29 cellular contexts compared by ENCODE assay signal in the genomic region with DNA sequence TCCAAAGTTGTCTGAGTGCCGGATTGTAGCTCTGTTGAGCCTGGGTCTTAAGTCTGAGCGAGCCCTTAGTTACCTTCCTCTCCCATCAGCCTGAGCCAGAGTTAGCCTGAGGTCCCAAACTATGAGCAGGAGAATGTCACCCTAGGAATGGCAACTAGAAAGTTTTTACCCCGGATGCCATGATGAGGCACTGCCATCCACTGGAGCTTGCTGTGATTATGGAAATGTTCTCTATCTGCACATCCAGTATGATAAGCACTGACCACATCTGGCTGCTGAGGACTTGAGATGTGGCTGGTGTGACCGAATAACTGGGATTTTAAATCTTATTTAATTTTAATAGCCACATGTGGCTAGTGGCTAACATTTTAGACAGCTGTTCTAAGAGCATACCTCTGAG.
"Had no signal": no experiment of that assay in that cellular context is flagged by ENCODE, and none has a peak within 500 bp of the region (broad histone marks: within the 10 kb centered on the region; RNA-seq: fewer than 3 reads in every experiment).

No MANE protein-coding gene starts in this region.

- H3K4me1 ChIP-seq: adrenal gland, body of pancreas, esophagus squamous epithelium, gastroesophageal sphincter had no signal

- H3K27me3 Mint-ChIP-seq: activated CD4-positive, alpha-beta T cell treated with anti-CD3 and anti-CD28 coated beads, Interleukin-2, amount 10 ng/mL, durations not matched to agents 24 days and 14 days; activated CD8-positive, alpha-beta memory T cell treated with anti-CD3 and anti-CD28 coated beads, Interleukin-2, amount 10 ng/mL, durations not matched to agents 7 days and 5 days; activated naive CD8-positive, alpha-beta T cell treated with anti-CD3 and anti-CD28 coated beads for 36 hours; activated naive CD8-positive, alpha-beta T cell treated with anti-CD3 and anti-CD28 coated beads, Interleukin-2, amount 50 U/mL, for 24 hours had no signal

- H3K9me3 Mint-ChIP-seq: activated CD4-positive, alpha-beta memory T cell treated with anti-CD3 and anti-CD28 coated beads for 36 hours; activated CD4-positive, alpha-beta T cell treated with anti-CD3 and anti-CD28 coated beads, Interleukin-2, amount 10 ng/mL, durations not matched to agents 24 days and 14 days; activated naive CD4-positive, alpha-beta T cell treated with anti-CD3 and anti-CD28 coated beads for 36 hours; activated naive CD4-positive, alpha-beta T cell treated with anti-CD3 and anti-CD28 coated beads, Interleukin-2, amount 50 U/mL, for 24 hours; activated naive CD8-positive, alpha-beta T cell treated with anti-CD3 and anti-CD28 coated beads, Interleukin-2, amount 50 U/mL, for 24 hours; activated T-helper 1 cell treated with anti-CD3 and anti-CD28 coated beads, Interleukin-12 subunit alpha, Interleukin-12 subunit beta, Interleukin-2, Interleukin-4 antibody, amounts not matched to agents 30 ng/mL and 10 ng/mL and 1 ng/mL, durations not matched to agents 14 hours and 24 hours and 36 hours had no signal

- H3K9me3 ChIP-seq: adrenal gland, body of pancreas, esophagus squamous epithelium, gastroesophageal sphincter had no signal

- H3K36me3 Mint-ChIP-seq: activated CD4-positive, alpha-beta memory T cell treated with anti-CD3 and anti-CD28 coated beads for 36 hours; activated CD8-positive, alpha-beta memory T cell treated with anti-CD3 and anti-CD28 coated beads, Interleukin-2, amount 10 ng/mL, durations not matched to agents 7 days and 5 days; activated naive CD4-positive, alpha-beta T cell treated with anti-CD3 and anti-CD28 coated beads, Interleukin-2, amount 50 U/mL, for 24 hours; activated naive CD8-positive, alpha-beta T cell treated with anti-CD3 and anti-CD28 coated beads for 36 hours had no signal

- H3K27me3 ChIP-seq: adrenal gland, body of pancreas, esophagus squamous epithelium had no signal

- H3K27ac ChIP-seq: adrenal gland, body of pancreas, epithelial cell of prostate, esophagus squamous epithelium, gastroesophageal sphincter had no signal

- H3K27ac Mint-ChIP-seq: activated CD4-positive, alpha-beta memory T cell treated with anti-CD3 and anti-CD28 coated beads for 36 hours; activated CD4-positive, alpha-beta T cell treated with anti-CD3 and anti-CD28 coated beads for 36 hours; activated CD4-positive, alpha-beta T cell treated with anti-CD3 and anti-CD28 coated beads, Interleukin-2, amount 10 ng/mL, durations not matched to agents 24 days and 14 days; activated CD8-positive, alpha-beta memory T cell treated with anti-CD3 and anti-CD28 coated beads, Interleukin-2, amount 10 ng/mL, durations not matched to agents 7 days and 5 days; activated CD8-positive, alpha-beta T cell treated with anti-CD3 and anti-CD28 coated beads, Interleukin-2, amount 10 ng/mL, durations not matched to agents 7 days and 5 days; activated naive CD4-positive, alpha-beta T cell treated with anti-CD3 and anti-CD28 coated beads for 36 hours; activated naive CD4-positive, alpha-beta T cell treated with anti-CD3 and anti-CD28 coated beads, Interleukin-2, amount 50 U/mL, for 24 hours; activated naive CD8-positive, alpha-beta T cell treated with anti-CD3 and anti-CD28 coated beads for 36 hours; activated naive CD8-positive, alpha-beta T cell treated with anti-CD3 and anti-CD28 coated beads, Interleukin-2, amount 50 U/mL, for 24 hours; activated T-helper 1 cell treated with anti-CD3 and anti-CD28 coated beads, Interleukin-12 subunit alpha, Interleukin-12 subunit beta, Interleukin-2, Interleukin-4 antibody, amounts not matched to agents 30 ng/mL and 10 ng/mL and 1 ng/mL, durations not matched to agents 14 hours and 24 hours and 36 hours; activated T-helper 2 cell treated with anti-CD3 and anti-CD28 coated beads, Interferon-gamma antibody, Interleukin-2, Interleukin-4, amounts not matched to agents 10 μg/mL and 5 μg/mL and 100 μg/mL, durations not matched to agents 14 hours and 24 hours and 36 hours had no signal

- ATAC-seq: activated CD4-positive, alpha-beta T cell treated with anti-CD3 and anti-CD28 coated beads for 36 hours; activated CD8-positive, alpha-beta memory T cell treated with anti-CD3 and anti-CD28 coated beads, Interleukin-2, amount 10 ng/mL, durations not matched to agents 7 days and 5 days; activated CD8-positive, alpha-beta T cell treated with anti-CD3 and anti-CD28 coated beads, Interleukin-2, amount 10 ng/mL, durations not matched to agents 7 days and 5 days; activated naive CD8-positive, alpha-beta T cell treated with anti-CD3 and anti-CD28 coated beads, Interleukin-2, amount 50 U/mL, for 24 hours; body of pancreas; gastroesophageal sphincter had no signal

- H3K4me1 Mint-ChIP-seq: activated CD4-positive, alpha-beta T cell treated with anti-CD3 and anti-CD28 coated beads for 36 hours; activated CD4-positive, alpha-beta T cell treated with anti-CD3 and anti-CD28 coated beads, Interleukin-2, amount 10 ng/mL, durations not matched to agents 24 days and 14 days; activated CD8-positive, alpha-beta memory T cell treated with anti-CD3 and anti-CD28 coated beads, Interleukin-2, amount 10 ng/mL, durations not matched to agents 7 days and 5 days; activated naive CD4-positive, alpha-beta T cell treated with anti-CD3 and anti-CD28 coated beads, Interleukin-2, amount 50 U/mL, for 24 hours; activated naive CD8-positive, alpha-beta T cell treated with anti-CD3 and anti-CD28 coated beads for 36 hours; activated naive CD8-positive, alpha-beta T cell treated with anti-CD3 and anti-CD28 coated beads, Interleukin-2, amount 50 U/mL, for 24 hours had no signal

- H3K4me3 Mint-ChIP-seq: activated CD4-positive, alpha-beta memory T cell treated with anti-CD3 and anti-CD28 coated beads for 36 hours; activated CD4-positive, alpha-beta T cell treated with anti-CD3 and anti-CD28 coated beads for 36 hours; activated CD4-positive, alpha-beta T cell treated with anti-CD3 and anti-CD28 coated beads, Interleukin-2, amount 10 ng/mL, durations not matched to agents 24 days and 14 days; activated CD8-positive, alpha-beta memory T cell treated with anti-CD3 and anti-CD28 coated beads, Interleukin-2, amount 10 ng/mL, durations not matched to agents 7 days and 5 days; activated CD8-positive, alpha-beta T cell treated with anti-CD3 and anti-CD28 coated beads, Interleukin-2, amount 10 ng/mL, durations not matched to agents 7 days and 5 days; activated naive CD4-positive, alpha-beta T cell treated with anti-CD3 and anti-CD28 coated beads for 36 hours; activated naive CD4-positive, alpha-beta T cell treated with anti-CD3 and anti-CD28 coated beads, Interleukin-2, amount 50 U/mL, for 24 hours; activated naive CD8-positive, alpha-beta T cell treated with anti-CD3 and anti-CD28 coated beads for 36 hours; activated naive CD8-positive, alpha-beta T cell treated with anti-CD3 and anti-CD28 coated beads, Interleukin-2, amount 50 U/mL, for 24 hours; activated T-helper 1 cell treated with anti-CD3 and anti-CD28 coated beads, Interleukin-12 subunit alpha, Interleukin-12 subunit beta, Interleukin-2, Interleukin-4 antibody, amounts not matched to agents 30 ng/mL and 10 ng/mL and 1 ng/mL, durations not matched to agents 14 hours and 24 hours and 36 hours had no signal

- DNase-seq: activated CD4-positive, alpha-beta memory T cell treated with anti-CD3 and anti-CD28 coated beads for 36 hours; activated CD4-positive, alpha-beta T cell treated with anti-CD3 and anti-CD28 coated beads for 36 hours; activated CD4-positive, alpha-beta T cell treated with anti-CD3 and anti-CD28 coated beads, Interleukin-2, amount 10 ng/mL, durations not matched to agents 24 days and 14 days; activated CD4-positive, CD25-positive, alpha-beta regulatory T cell; activated CD4-positive, CD25-positive, alpha-beta regulatory T cell treated with anti-CD3 and anti-CD28 coated beads, Interleukin-2, amount 50 U/mL, for 72 hours; activated CD8-positive, alpha-beta memory T cell treated with anti-CD3 and anti-CD28 coated beads, Interleukin-2, amount 10 ng/mL, durations not matched to agents 7 days and 5 days; activated CD8-positive, alpha-beta memory T cell treated with anti-CD3 and anti-CD28 coated beads, Interleukin-2, amount 50 U/mL, for 4 hours; activated CD8-positive, alpha-beta T cell treated with anti-CD3 and anti-CD28 coated beads, Interleukin-2, amount 10 ng/mL, durations not matched to agents 7 days and 5 days; activated effector memory CD4-positive, alpha-beta T cell treated with anti-CD3 and anti-CD28 coated beads, Interleukin-2, amount 50 U/mL, for 16 hours; activated naive CD4-positive, alpha-beta T cell treated with anti-CD3 and anti-CD28 coated beads for 36 hours; activated naive CD8-positive, alpha-beta T cell treated with anti-CD3 and anti-CD28 coated beads for 36 hours; activated naive CD8-positive, alpha-beta T cell treated with anti-CD3 and anti-CD28 coated beads, Interleukin-2, amount 50 U/mL, for 24 hours; activated T-cell treated with anti-CD3 and anti-CD28 coated beads, Interleukin-2, amount 50 U/mL, for 1 hour; activated T-cell treated with anti-CD3 and anti-CD28 coated beads, Interleukin-2, amount 50 U/mL, for 48 hours; adrenal gland; aorta; body of pancreas; caudate nucleus; cortex of kidney; dermis blood vessel endothelial cell; effector CD8-positive, alpha-beta T cell; esophagus squamous epithelium; foreskin melanocyte; T-helper 2 cell had no signal

- H3K4me3 ChIP-seq: adrenal gland, body of pancreas, esophagus squamous epithelium, gastroesophageal sphincter had no signal

- H3K36me3 ChIP-seq: adrenal gland, esophagus squamous epithelium, gastroesophageal sphincter had no signal
